In the genomic region with DNA sequence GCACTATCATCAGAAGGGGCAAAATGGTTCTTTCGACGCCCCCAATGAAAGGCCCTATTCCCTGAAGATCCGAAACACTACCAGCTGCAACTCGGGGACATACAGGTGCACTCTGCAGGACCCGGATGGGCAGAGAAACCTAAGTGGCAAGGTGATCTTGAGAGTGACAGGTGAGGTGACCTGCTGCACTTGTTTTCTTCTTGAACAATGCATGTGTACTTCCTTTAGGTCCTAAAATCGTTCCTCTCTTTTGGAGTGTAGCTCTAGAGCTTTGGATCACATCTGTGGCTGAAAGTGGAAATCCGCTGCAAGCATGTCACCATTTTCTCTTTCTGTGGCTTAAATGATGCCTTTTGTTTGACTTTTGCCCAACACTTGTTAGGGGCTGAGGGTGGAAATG, we compare ENCODE assay signal across 1 cellular context.
TF ChIP-seq lines count a peak whose summit lies in the region.

No MANE protein-coding gene starts in this region.

TF ChIP-seq in GM12878, 131 proteins besides CTCF, POLR2A, EP300 and RAD21:
- TF ChIP-seq CEBPB (IDR thresholded peaks at IDR 0.05; ENCODE audit: borderline replicate concordance in 1 of 2, low read depth in 2 of 2, low read length in 2 of 2) (no peak), POLR2AphosphoS5 (IDR thresholded peaks at IDR 0.05; ENCODE audit: low read length) (peak; percentile 73; the same call in 1 of the 2 replicates)
